ENCODE assay signal across 16 cellular contexts in the genomic region with DNA sequence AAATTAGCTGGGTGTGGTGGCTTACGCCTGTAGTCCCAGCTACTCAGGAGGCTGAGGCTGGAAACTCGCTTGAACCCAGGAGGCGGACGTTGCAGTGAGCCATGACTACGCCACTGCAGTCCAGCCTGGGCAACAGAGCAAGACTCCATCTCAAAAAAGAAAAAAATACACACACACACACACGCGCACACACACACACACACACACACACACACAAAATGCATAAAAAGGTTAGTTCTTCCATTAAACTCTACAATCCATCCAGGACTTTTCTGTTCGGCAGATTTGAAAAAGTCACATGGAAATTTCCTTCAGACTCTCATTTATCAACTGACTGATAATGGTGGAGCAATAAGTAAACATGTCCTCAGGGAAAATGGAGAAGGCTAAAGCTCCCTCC. TPM values are rescaled to one million over a fixed set of nuclear protein-coding genes. Genes with fewer than 3 reads are reported as not detected.
DNase-seq lines count a peak whose midpoint lies in the region; ATAC-seq and TF ChIP-seq lines count a peak whose summit lies in the region.
"Had no signal": no experiment of that assay in that cellular context is flagged by ENCODE, and none has a peak within 500 bp of the region (broad histone marks: within the 10 kb centered on the region; RNA-seq: fewer than 3 reads in every experiment).

No MANE protein-coding gene starts in this region.

- H3K27ac Mint-ChIP-seq in GM23338, result peak overlapping the region; percentile 66; the same call in 1 of the 2 replicates
- peak overlapping the region; percentile 24 for H3K27ac Mint-ChIP-seq in T-helper 17 cell
- H3K27ac Mint-ChIP-seq in nephron progenitor cell, result peak overlapping the region; percentile 28
- H3K27ac Mint-ChIP-seq: CD4-positive, alpha-beta T cell; H9 had no signal

- H3K9me3 ChIP-seq in T-helper 17 cell (ENCODE audit: control insufficient read depth, low read length, poor library complexity, severe bottlenecking) (no peaks in the 10 kb centered on the region), aorta (ENCODE audit: control insufficient read depth, low read length) (no peaks in the 10 kb centered on the region)
- H3K9me3 ChIP-seq: BE2C had no signal

- H3K4me2 ChIP-seq in GM23338, result no peak overlapping the region

- H2AFZ ChIP-seq in GM23338, result no peak overlapping the region

- no peaks in the 10 kb centered on the region; the same call in 2 of the 3 replicates for H3K4me1 Mint-ChIP-seq in GM23338
- H3K4me1 Mint-ChIP-seq in T-helper 17 cell, result peaks cover 2% of the 10 kb centered on the region
- H3K4me1 Mint-ChIP-seq in nephron progenitor cell, result peaks cover 6% of the 10 kb centered on the region

- H3K4me1 ChIP-seq in GM23338 (ENCODE audit: insufficient read depth) (no peaks in the 10 kb centered on the region), aorta (ENCODE audit: control insufficient read depth in 1 of 2, insufficient read depth in 2 of 2, low read length in 2 of 2) (no peaks in the 10 kb centered on the region)

- DNase-seq in GM23338 (ENCODE audit: low spot score), result no peak
- no peak for DNase-seq in T-helper 17 cell
- no peak for DNase-seq in nephron progenitor cell
- DNase-seq in aorta, result no peak
- no peak for DNase-seq in nucleus accumbens (lab: John Stamatoyannopoulos, UW)
- DNase-seq: ACHN; BE2C; C1 segment of cervical spinal cord; CD4-positive, alpha-beta T cell; DMS153; DMS79; GDM1; H9; IMR-90 had no signal

- 79 to 85% methylated on average over 8 of the region's 8 CpGs for WGBS in aorta, 2 donors

- no peaks in the 10 kb centered on the region for H3K9me2 ChIP-seq in GM23338 (ENCODE audit: insufficient read depth)

- H3F3A ChIP-seq in GM23338 (replicated peaks; ENCODE audit: low read depth), result no peaks in the 10 kb centered on the region

- H3K9me3 Mint-ChIP-seq in GM23338 (no peaks in the 10 kb centered on the region), nephron progenitor cell (no peaks in the 10 kb centered on the region)
- H3K9me3 Mint-ChIP-seq: CD4-positive, alpha-beta T cell; H9 had no signal

- no peak overlapping the region for H3K4me3 Mint-ChIP-seq in GM23338
- peak overlapping the region; percentile 64 for H3K4me3 Mint-ChIP-seq in T-helper 17 cell
- no peak overlapping the region for H3K4me3 Mint-ChIP-seq in nephron progenitor cell
- H3K4me3 Mint-ChIP-seq: CD4-positive, alpha-beta T cell; H9 had no signal

- H3K27me3 ChIP-seq in GM23338 (ENCODE audit: insufficient read depth) (no peaks in the 10 kb centered on the region), aorta (ENCODE audit: control insufficient read depth in 1 of 2, insufficient read depth in 2 of 2, low read length in 1 of 2) (no peaks in the 10 kb centered on the region)
- H3K27me3 ChIP-seq: BE2C had no signal

- no peaks in the 10 kb centered on the region for H3K27me3 Mint-ChIP-seq in GM23338 (ENCODE audit: insufficient read depth, low read depth, poor library complexity)
- no peaks in the 10 kb centered on the region for H3K27me3 Mint-ChIP-seq in T-helper 17 cell
- no peaks in the 10 kb centered on the region for H3K27me3 Mint-ChIP-seq in nephron progenitor cell (ENCODE audit: low read depth, poor library complexity)
- H3K27me3 Mint-ChIP-seq: CD4-positive, alpha-beta T cell had no signal

- no peak for ATAC-seq in GM23338
- ATAC-seq in T-helper 17 cell, result no peak
- no peak for ATAC-seq in aorta (ENCODE audit: low FRiP score)
- no peak for ATAC-seq in HG03571 (IDR thresholded peaks at IDR 0.05; ENCODE audit: unreplicated experiment)
- ATAC-seq: K562 had no signal

- H3K36me3 ChIP-seq in GM23338 (ENCODE audit: insufficient read depth), result no peaks in the 10 kb centered on the region; the same call in 1 of the 2 replicates
- peaks cover 0 to 9% of the 10 kb centered on the region in 2 donors for H3K36me3 ChIP-seq in aorta (ENCODE audit: control insufficient read depth in 1 of 2, insufficient read depth in 2 of 2, low read length in 1 of 2)
- H3K36me3 ChIP-seq: BE2C had no signal

- H3K27ac ChIP-seq in GM23338 (ENCODE audit: low read depth) (no peak overlapping the region), aorta (ENCODE audit: low read depth in 1 of 2, low read length in 2 of 2) (no peak overlapping the region)

- H3K4me3 ChIP-seq in GM23338 (no peak overlapping the region), aorta (ENCODE audit: low read length in 2 of 2) (no peak overlapping the region)
- H3K4me3 ChIP-seq: K562 had no signal

- H3K36me3 Mint-ChIP-seq in GM23338 (ENCODE audit: low read depth) (no peaks in the 10 kb centered on the region), T-helper 17 cell (ENCODE audit: low read depth) (peaks cover 2% of the 10 kb centered on the region), nephron progenitor cell (ENCODE audit: low read depth) (peaks cover 30% of the 10 kb centered on the region)

- intact Hi-C loops in aorta (cut with DNase I), result no loop called here

- no peaks in the 10 kb centered on the region for H4K20me1 ChIP-seq in GM23338 (replicated peaks; ENCODE audit: insufficient read depth)

- TF ChIP-seq CTCF in GM23338 (conservative IDR thresholded peaks at IDR 0.05; ENCODE audit: low read depth in 2 of 2) (no peak), nephron progenitor cell (IDR thresholded peaks at IDR 0.05) (no peak)

- no peaks in the 10 kb centered on the region for H3K79me2 ChIP-seq in GM23338 (replicated peaks; ENCODE audit: insufficient read depth)

TF ChIP-seq in GM23338, 12 proteins besides CTCF, POLR2A, EP300 and RAD21:
- TF ChIP-seq NANOG (IDR thresholded peaks at IDR 0.05; ENCODE audit: borderline replicate concordance) (no peak), JUNB (IDR thresholded peaks at IDR 0.05; ENCODE audit: unreplicated experiment) (no peak)
- TF ChIP-seq, protein P1, sequence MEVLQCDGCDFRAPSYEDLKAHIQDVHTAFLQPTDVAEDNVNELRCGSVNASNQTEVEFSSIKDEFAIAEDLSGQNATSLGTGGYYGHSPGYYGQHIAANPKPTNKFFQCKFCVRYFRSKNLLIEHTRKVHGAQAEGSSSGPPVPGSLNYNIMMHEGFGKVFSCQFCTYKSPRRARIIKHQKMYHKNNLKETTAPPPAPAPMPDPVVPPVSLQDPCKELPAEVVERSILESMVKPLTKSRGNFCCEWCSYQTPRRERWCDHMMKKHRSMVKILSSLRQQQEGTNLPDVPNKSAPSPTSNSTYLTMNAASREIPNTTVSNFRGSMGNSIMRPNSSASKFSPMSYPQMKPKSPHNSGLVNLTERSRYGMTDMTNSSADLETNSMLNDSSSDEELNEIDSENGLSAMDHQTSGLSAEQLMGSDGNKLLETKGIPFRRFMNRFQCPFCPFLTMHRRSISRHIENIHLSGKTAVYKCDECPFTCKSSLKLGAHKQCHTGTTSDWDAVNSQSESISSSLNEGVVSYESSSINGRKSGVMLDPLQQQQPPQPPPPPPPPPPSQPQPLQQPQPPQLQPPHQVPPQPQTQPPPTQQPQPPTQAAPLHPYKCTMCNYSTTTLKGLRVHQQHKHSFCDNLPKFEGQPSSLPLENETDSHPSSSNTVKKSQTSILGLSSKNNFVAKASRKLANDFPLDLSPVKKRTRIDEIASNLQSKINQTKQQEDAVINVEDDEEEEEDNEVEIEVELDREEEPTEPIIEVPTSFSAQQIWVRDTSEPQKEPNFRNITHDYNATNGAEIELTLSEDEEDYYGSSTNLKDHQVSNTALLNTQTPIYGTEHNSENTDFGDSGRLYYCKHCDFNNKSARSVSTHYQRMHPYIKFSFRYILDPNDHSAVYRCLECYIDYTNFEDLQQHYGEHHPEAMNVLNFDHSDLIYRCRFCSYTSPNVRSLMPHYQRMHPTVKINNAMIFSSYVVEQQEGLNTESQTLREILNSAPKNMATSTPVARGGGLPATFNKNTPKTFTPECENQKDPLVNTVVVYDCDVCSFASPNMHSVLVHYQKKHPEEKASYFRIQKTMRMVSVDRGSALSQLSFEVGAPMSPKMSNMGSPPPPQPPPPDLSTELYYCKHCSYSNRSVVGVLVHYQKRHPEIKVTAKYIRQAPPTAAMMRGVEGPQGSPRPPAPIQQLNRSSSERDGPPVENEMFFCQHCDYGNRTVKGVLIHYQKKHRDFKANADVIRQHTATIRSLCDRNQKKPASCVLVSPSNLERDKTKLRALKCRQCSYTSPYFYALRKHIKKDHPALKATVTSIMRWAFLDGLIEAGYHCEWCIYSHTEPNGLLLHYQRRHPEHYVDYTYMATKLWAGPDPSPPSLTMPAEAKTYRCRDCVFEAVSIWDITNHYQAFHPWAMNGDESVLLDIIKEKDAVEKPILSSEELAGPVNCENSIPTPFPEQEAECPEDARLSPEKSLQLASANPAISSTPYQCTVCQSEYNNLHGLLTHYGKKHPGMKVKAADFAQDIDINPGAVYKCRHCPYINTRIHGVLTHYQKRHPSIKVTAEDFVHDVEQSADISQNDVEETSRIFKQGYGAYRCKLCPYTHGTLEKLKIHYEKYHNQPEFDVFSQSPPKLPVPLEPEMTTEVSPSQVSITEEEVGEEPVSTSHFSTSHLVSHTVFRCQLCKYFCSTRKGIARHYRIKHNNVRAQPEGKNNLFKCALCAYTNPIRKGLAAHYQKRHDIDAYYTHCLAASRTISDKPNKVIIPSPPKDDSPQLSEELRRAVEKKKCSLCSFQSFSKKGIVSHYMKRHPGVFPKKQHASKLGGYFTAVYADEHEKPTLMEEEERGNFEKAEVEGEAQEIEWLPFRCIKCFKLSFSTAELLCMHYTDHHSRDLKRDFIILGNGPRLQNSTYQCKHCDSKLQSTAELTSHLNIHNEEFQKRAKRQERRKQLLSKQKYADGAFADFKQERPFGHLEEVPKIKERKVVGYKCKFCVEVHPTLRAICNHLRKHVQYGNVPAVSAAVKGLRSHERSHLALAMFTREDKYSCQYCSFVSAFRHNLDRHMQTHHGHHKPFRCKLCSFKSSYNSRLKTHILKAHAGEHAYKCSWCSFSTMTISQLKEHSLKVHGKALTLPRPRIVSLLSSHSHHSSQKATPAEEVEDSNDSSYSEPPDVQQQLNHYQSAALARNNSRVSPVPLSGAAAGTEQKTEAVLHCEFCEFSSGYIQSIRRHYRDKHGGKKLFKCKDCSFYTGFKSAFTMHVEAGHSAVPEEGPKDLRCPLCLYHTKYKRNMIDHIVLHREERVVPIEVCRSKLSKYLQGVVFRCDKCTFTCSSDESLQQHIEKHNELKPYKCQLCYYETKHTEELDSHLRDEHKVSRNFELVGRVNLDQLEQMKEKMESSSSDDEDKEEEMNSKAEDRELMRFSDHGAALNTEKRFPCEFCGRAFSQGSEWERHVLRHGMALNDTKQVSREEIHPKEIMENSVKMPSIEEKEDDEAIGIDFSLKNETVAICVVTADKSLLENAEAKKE (CRISPR knock-in tag; IDR thresholded peaks at IDR 0.05), result no peak
TF ChIP-seq in GM23338: peak in this region for 0.

RNA-seq across cellular contexts. Expression of a gene that starts 9.2 kb away (rescaled TPM):
- total RNA-seq in GM23338 (2014; rRNA removed; shearing (Covaris generic)), result 33.4 and 48.0 TPM in 2 replicates
- polyA plus RNA-seq in GM23338 (2016; fragmentation: Nextera tagmentation; extraction: Ambion mirVana), result 19.5 and 20.6 TPM in 2 replicates
- total RNA-seq in T-helper 17 cell, result 10 to 100 TPM; 18.9 to 19.2 TPM
- 10 to 100 TPM; 14.4 to 14.5 TPM for total RNA-seq in aorta
- polyA plus RNA-seq in aorta, result 1 to 10 TPM; 8.9 to 9.0 TPM

RNA-seq across cellular contexts. Expression of a gene that starts 49.6 kb away (rescaled TPM):
- 71.7 and 72.0 TPM in 2 replicates for total RNA-seq in GM23338 (2014; rRNA removed; shearing (Covaris generic))
- 77.0 and 82.7 TPM in 2 replicates for polyA plus RNA-seq in GM23338 (2016; fragmentation: Nextera tagmentation; extraction: Ambion mirVana)
- 10 to 100 TPM; 80.9 to 95.8 TPM for total RNA-seq in T-helper 17 cell
- total RNA-seq in aorta, result 10 to 100 TPM; 26.5 to 28.7 TPM
- 10 to 100 TPM; 31.7 to 42.3 TPM for polyA plus RNA-seq in aorta
